ENCODE assay signal across 8 cellular contexts in genomic region chr5:80399553-80400239, GRCh38. TPM values are rescaled to one million over a fixed set of nuclear protein-coding genes. Genes with fewer than 3 reads are reported as not detected.
A peak's percentile ranks its signal among the peaks of the same experiment; 100 is the strongest.
DNase-seq lines count a peak whose midpoint lies in the region; ATAC-seq and TF ChIP-seq lines count a peak whose summit lies in the region.

No MANE protein-coding gene starts in this region.

- no peaks in the 10 kb centered on the region for H3K9me2 ChIP-seq in DOHH2 (replicated peaks; ENCODE audit: control insufficient read depth, low read length)

- H3K4me3 ChIP-seq in DOHH2 (ENCODE audit: low read length) = peak overlapping the region; percentile 28
- no peak overlapping the region for H3K4me3 ChIP-seq in choroid plexus epithelial cell (ENCODE audit: low read depth, low read length)
- H3K4me3 ChIP-seq in spleen = peak overlapping the region in 1 of 8 donors; percentile 30

- no peak overlapping the region for H3K27ac ChIP-seq in DOHH2 (ENCODE audit: low read depth, low read length)
- H3K27ac ChIP-seq in spleen = peak overlapping the region in 7 of 8 donors; percentile 45 to 76 (median 50)

- WGBS in spleen, 5 donors = 21 to 55% (median 44%) methylated on average over 1 of the region's 1 CpG

- H3K9me3 ChIP-seq in DOHH2 (ENCODE audit: control insufficient read depth, insufficient read depth, low read length) = peaks cover 6% of the 10 kb centered on the region; the same call in 1 of the 2 replicates
- H3K9me3 ChIP-seq in spleen = no peaks in the 10 kb centered on the region

- no peaks in the 10 kb centered on the region for H3K79me2 ChIP-seq in DOHH2 (ENCODE audit: control insufficient read depth, low read length)

- TF ChIP-seq CTCF in DOHH2 (IDR thresholded peaks at IDR 0.05; ENCODE audit: low read depth, low read length, poor library complexity, severe bottlenecking) = peak; percentile 10
- no peak for TF ChIP-seq CTCF in choroid plexus epithelial cell (conservative IDR thresholded peaks at IDR 0.05; ENCODE audit: low read depth, low read length)
- peak in 1 of 11 experiments; percentile 14 for TF ChIP-seq CTCF in spleen (IDR thresholded peaks at IDR 0.05 in 8 of 11, conservative IDR thresholded peaks at IDR 0.05 in 3 of 11)

- no peaks in the 10 kb centered on the region for H3F3A ChIP-seq in DOHH2 (ENCODE audit: control insufficient read depth, insufficient read depth)

- no peak for TF ChIP-seq POLR2A in spleen (IDR thresholded peaks at IDR 0.05)

- peak; percentile 92 for ATAC-seq in GM21423 (IDR thresholded peaks at IDR 0.05; ENCODE audit: unreplicated experiment)

- H3K36me3 ChIP-seq in DOHH2 (ENCODE audit: control insufficient read depth, low read length) = no peaks in the 10 kb centered on the region
- H3K36me3 ChIP-seq in spleen = no peaks in the 10 kb centered on the region

- intact Hi-C loops in spleen (cut with DNase I; ENCODE audit: low total_unique reads) = no loop called here

- H3K4me2 ChIP-seq in DOHH2 (ENCODE audit: low read length) = peak overlapping the region; percentile 53

- H3K4me1 ChIP-seq in DOHH2 (ENCODE audit: control insufficient read depth, low read length) (peaks cover 12% of the 10 kb centered on the region), spleen (peaks cover 0 to 20% (median 0%) of the 10 kb centered on the region in 6 donors)

- H4K20me1 ChIP-seq in DOHH2 (ENCODE audit: control insufficient read depth, insufficient read depth, low read depth, low read length) = no peaks in the 10 kb centered on the region

- H3K27me3 ChIP-seq in DOHH2 (ENCODE audit: control insufficient read depth, low read length) = no peaks in the 10 kb centered on the region
- peaks cover 0 to 8% (median 0%) of the 10 kb centered on the region in 7 donors for H3K27me3 ChIP-seq in spleen (replicated peaks in 1 of 7)

- DNase-seq in HS-5 (ENCODE audit: low read depth) (peak; percentile 44), choroid plexus epithelial cell (ENCODE audit: low read depth) (peak; percentile 68), spleen (no peak), NCI-H510A treated with DMSO at 0.1 percent for 48 hours (lab: John Stamatoyannopoulos, UW) (no peak), NCI-H82 (lab: John Stamatoyannopoulos, UW) (no peak), DMS79 (lab: John Stamatoyannopoulos, UW) (no peak)

RNA-seq across cellular contexts. Expression of gene ZFYVE16, which starts 8.2 kb away (rescaled TPM):
- 10 to 100 TPM; 41.3 to 67.8 (median 55.8) TPM for total RNA-seq in spleen
- polyA plus RNA-seq in spleen = 10 to 100 TPM in 1 of 3 donors, 1 to 10 TPM in 2; 8.5 to 12.2 (median 9.5) TPM

Comparison
In these comparisons a context has a peak if more than half of its experiments do, and no peak if none do; other contexts are left out.
1. DNase-seq: peak in HS-5 (single experiment) and choroid plexus epithelial cell (single experiment); none in spleen (single experiment), NCI-H510A treated with DMSO at 0.1 percent for 48 hours (single experiment), NCI-H82 (single experiment) and DMS79 (single experiment).